Comparison of ENCODE assay signal across 17 cellular contexts in the genomic region with DNA sequence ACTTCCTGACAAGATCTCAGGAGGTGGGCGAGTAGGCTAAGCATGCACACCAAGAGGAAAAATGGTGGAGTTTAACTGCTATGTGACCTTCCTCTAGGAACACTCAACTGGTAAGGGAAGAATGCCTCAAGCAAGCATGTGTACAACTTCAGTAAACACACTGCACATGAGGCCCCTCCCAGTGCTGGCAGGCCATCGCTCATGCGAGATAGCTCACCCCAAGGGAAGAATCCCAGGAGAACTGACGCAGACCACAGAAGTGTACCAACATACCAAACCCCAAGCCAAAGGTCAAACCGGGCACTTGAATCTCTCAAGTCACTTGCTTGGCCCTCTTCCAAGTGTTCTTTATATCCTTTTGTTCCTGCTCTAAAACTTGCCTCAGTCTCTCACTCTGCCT.
"Had no signal": no experiment of that assay in that cellular context is flagged by ENCODE, and none has a peak within 500 bp of the region (broad histone marks: within the 10 kb centered on the region; RNA-seq: fewer than 3 reads in every experiment).

No MANE protein-coding gene starts in this region.

- FAIRE-seq: endothelial cell of umbilical vein had no signal

- H3K27me3 ChIP-seq: esophagus squamous epithelium, right lobe of liver had no signal

- H3K27ac ChIP-seq: esophagus squamous epithelium, psoas muscle, right lobe of liver, thoracic aorta had no signal

- H3K36me3 ChIP-seq: esophagus squamous epithelium, right lobe of liver, thoracic aorta had no signal

- DNase-seq: activated CD4-positive, alpha-beta T cell treated with anti-CD3 and anti-CD28 coated beads for 4 hours; activated CD8-positive, alpha-beta T cell treated with anti-CD3 and anti-CD28 coated beads, Interleukin-2, amount 10 ng/mL, durations not matched to agents 7 days and 5 days; activated naive CD4-positive, alpha-beta T cell treated with Interleukin-2 at 50 U/mL for 16 hours; activated T-cell treated with anti-CD3 and anti-CD28 coated beads, Interleukin-2, amount 50 U/mL, for 24 hours; anterior cingulate cortex; effector CD8-positive, alpha-beta T cell; esophagus squamous epithelium; left cardiac atrium; psoas muscle; right lobe of liver; stimulated activated CD4-positive, alpha-beta T cell treated with anti-CD3 and anti-CD28 coated beads, Interleukin-4, amount 100 ng/mL, for 24 hours; T-cell had no signal

- H3K4me1 ChIP-seq: esophagus squamous epithelium, psoas muscle, right lobe of liver had no signal

- H3K4me3 ChIP-seq: esophagus squamous epithelium, psoas muscle, right lobe of liver, thoracic aorta had no signal

- ATAC-seq: activated CD8-positive, alpha-beta T cell treated with anti-CD3 and anti-CD28 coated beads, Interleukin-2, amount 10 ng/mL, durations not matched to agents 7 days and 5 days; psoas muscle; right lobe of liver; SK-N-SH treated with all-trans-retinoic acid at 6 μM for 48 hours; stimulated activated effector memory CD8-positive, alpha-beta T cell treated with anti-CD3 and anti-CD28 coated beads, Interleukin-12 subunit alpha, Interleukin-12 subunit beta, amount 100 ng/mL, for 72 hours; T-cell; WTC11 had no signal

- H3K9me3 ChIP-seq: right lobe of liver, thoracic aorta had no signal
